ENCODE assay signal across 1 cellular context in genomic region chr3:105618561-105618960, GRCh38.
TF ChIP-seq lines count a peak whose summit lies in the region.

No MANE protein-coding gene starts in this region.

TF ChIP-seq in K562, 482 proteins besides CTCF, POLR2A, EP300 and RAD21 (continued from another document):
- TF ChIP-seq MGA (IDR thresholded peaks at IDR 0.05) (no peak), PREB (CRISPR knock-in tag; IDR thresholded peaks at IDR 0.05) (no peak), KLF13 (tag; IDR thresholded peaks at IDR 0.05; ENCODE audit: borderline replicate concordance, low read depth) (no peak), TCFL5 (CRISPR knock-in tag; conservative IDR thresholded peaks at IDR 0.05) (no peak), NCOA2 (IDR thresholded peaks at IDR 0.05; ENCODE audit: partially characterized antibody in 2 of 2) (no peak), ZBTB49 (CRISPR knock-in tag; IDR thresholded peaks at IDR 0.05; ENCODE audit: borderline replicate concordance) (no peak)
